26 cellular contexts compared by ENCODE assay signal in the genomic region with DNA sequence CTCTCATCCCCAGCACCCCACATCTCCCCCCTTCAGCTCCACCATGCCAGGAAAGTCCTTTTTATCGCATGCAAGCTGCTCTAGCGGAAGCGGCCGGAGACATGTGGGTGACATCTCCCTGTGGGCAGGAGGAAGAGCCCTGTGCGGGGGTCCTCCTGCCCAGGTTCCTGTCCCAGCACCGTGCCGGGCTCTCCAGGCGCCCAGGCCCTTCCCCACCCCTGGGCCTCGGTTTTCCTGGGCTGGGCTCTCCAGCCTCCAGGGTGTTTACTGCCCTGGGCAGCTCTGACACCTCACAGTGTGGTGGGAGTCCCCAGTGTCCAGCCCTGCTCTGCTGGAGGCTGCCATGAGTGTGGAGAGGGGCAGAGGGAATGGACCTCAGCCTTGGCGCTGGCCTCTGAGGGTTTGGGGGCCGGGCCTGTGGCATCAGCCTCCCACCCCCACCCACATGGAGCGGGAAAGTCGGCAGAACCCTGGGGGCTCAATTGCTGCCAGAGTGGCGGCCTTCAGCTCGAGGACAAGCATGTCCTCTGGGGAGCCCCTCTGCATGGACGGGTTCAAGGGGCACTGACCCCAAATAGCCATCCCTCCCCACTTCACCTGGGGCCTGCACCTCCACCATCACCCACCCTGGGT. TPM values are rescaled to one million over a fixed set of nuclear protein-coding genes. Genes with fewer than 3 reads are reported as not detected.
DNase-seq lines count a peak whose midpoint lies in the region; ATAC-seq and TF ChIP-seq lines count a peak whose summit lies in the region.
"Had no signal": no experiment of that assay in that cellular context is flagged by ENCODE, and none has a peak within 500 bp of the region (broad histone marks: within the 10 kb centered on the region; RNA-seq: fewer than 3 reads in every experiment).

No MANE protein-coding gene starts in this region.

- H3K36me3 ChIP-seq in right atrium auricular region (peaks cover 7% of the 10 kb centered on the region), neuronal stem cell (replicated peaks in 1 of 2; ENCODE audit: control insufficient read depth in 2 of 2, insufficient read depth in 2 of 2, low read length in 2 of 2) (no peaks in the 10 kb centered on the region)
- H3K36me3 ChIP-seq: Peyer's patch had no signal

- no CpG with 5 or more reads among the region's 16 CpGs for WGBS in neuronal stem cell (ENCODE audit: extremely low coverage in 2 of 2, insufficient read length in 2 of 2, insufficient replicate concordance in 1 of 2), 2 donors

- no peak overlapping the region for H4K8ac ChIP-seq in neuronal stem cell (ENCODE audit: low read depth, low read length)

- peak overlapping the region; percentile 1 for H4K91ac ChIP-seq in neuronal stem cell (ENCODE audit: low read depth, low read length, poor library complexity)

- no peak overlapping the region for H2BK5ac ChIP-seq in neuronal stem cell (ENCODE audit: low read length)

- no peak overlapping the region for H3K23ac ChIP-seq in neuronal stem cell (ENCODE audit: low read depth, low read length, poor library complexity)

- H3K27ac Mint-ChIP-seq in chondrocyte (ENCODE audit: unreplicated experiment) = no peak overlapping the region
- H3K27ac Mint-ChIP-seq: CD8-positive, alpha-beta T cell; GM23338 had no signal

- intact Hi-C loops in Right ventricle myocardium inferior (cut with DNase I) = no loop called here

- H2AK5ac ChIP-seq in neuronal stem cell (ENCODE audit: low read depth, low read length) = peak overlapping the region; percentile 72

- H2BK120ac ChIP-seq in neuronal stem cell (ENCODE audit: low read depth, low read length) = no peak overlapping the region

- no peaks in the 10 kb centered on the region for H3K27me3 Mint-ChIP-seq in chondrocyte (ENCODE audit: low read depth)

- H3K4ac ChIP-seq in neuronal stem cell (ENCODE audit: low read length) = no peak overlapping the region

- DNase-seq in Right ventricle myocardium inferior (ENCODE audit: missing footprints) (peak; percentile 62), right atrium auricular region (ENCODE audit: low spot score) (no peak), chondrocyte (ENCODE audit: low spot score) (peak; percentile 69), islet precursor cell (peak; percentile 41), neuronal stem cell (ENCODE audit: low spot score) (no peak), NCI-H2196 (lab: John Stamatoyannopoulos, UW; ENCODE audit: unreplicated experiment) (no peak)
- DNase-seq: ACHN; C1 segment of cervical spinal cord; CD8-positive, alpha-beta T cell; DMS153; HCEC 1CT; IMR-90; NCI-H1105; NCI-H2029 treated with DMSO at 0.1 percent for 48 hours; NCI-H345; NCI-H524; NCI-H82; SHP77 treated with DMSO at 0.1 percent for 48 hours had no signal

- H2BK12ac ChIP-seq in neuronal stem cell (ENCODE audit: low read length) = no peak overlapping the region

- ATAC-seq in Right ventricle myocardium inferior = no peak
- ATAC-seq in GM21529 (IDR thresholded peaks at IDR 0.05; ENCODE audit: unreplicated experiment) = no peak
- ATAC-seq in HG02610 (IDR thresholded peaks at IDR 0.05; ENCODE audit: unreplicated experiment) = no peak
- ATAC-seq: CD8-positive, alpha-beta T cell had no signal

- H3K79me1 ChIP-seq in neuronal stem cell (ENCODE audit: low read depth, low read length) = peaks cover 2% of the 10 kb centered on the region

- peak overlapping the region; percentile 96 for H3K18ac ChIP-seq in neuronal stem cell (ENCODE audit: low read length)

- no peaks in the 10 kb centered on the region for H3K36me3 Mint-ChIP-seq in chondrocyte (ENCODE audit: low read depth)
- H3K36me3 Mint-ChIP-seq: CD8-positive, alpha-beta T cell had no signal

- peak overlapping the region; percentile 99 for H2BK15ac ChIP-seq in neuronal stem cell (ENCODE audit: low read length)

- H3K4me1 Mint-ChIP-seq in chondrocyte (ENCODE audit: low read depth) = no peaks in the 10 kb centered on the region
- H3K4me1 Mint-ChIP-seq: GM23338 had no signal

- no peak overlapping the region for H3K4me3 Mint-ChIP-seq in chondrocyte (ENCODE audit: unreplicated experiment)
- H3K4me3 Mint-ChIP-seq: CD8-positive, alpha-beta T cell; GM23338 had no signal

- TF ChIP-seq CTCF in right atrium auricular region (IDR thresholded peaks at IDR 0.05) (no peak), chondrocyte (IDR thresholded peaks at IDR 0.05) (no peak)

- H3K27ac ChIP-seq in right atrium auricular region (no peak overlapping the region), neuronal stem cell (replicated peaks; ENCODE audit: low read length) (no peak overlapping the region)
- H3K27ac ChIP-seq: 22Rv1, KMS-11, Peyer's patch had no signal

- no peak overlapping the region for H3K9ac ChIP-seq in neuronal stem cell (ENCODE audit: low read depth, low read length, poor library complexity)
- H3K9ac ChIP-seq: KMS-11 had no signal

- no peak overlapping the region for H2AFZ ChIP-seq in neuronal stem cell (ENCODE audit: low read length)
- H2AFZ ChIP-seq: GM23338 had no signal

- H3K9me3 Mint-ChIP-seq in chondrocyte (ENCODE audit: low read depth) = no peaks in the 10 kb centered on the region
- H3K9me3 Mint-ChIP-seq: CD8-positive, alpha-beta T cell; GM23338 had no signal

- H3K14ac ChIP-seq in neuronal stem cell (ENCODE audit: low read length) = no peak overlapping the region

- H3K4me2 ChIP-seq in neuronal stem cell (ENCODE audit: insufficient read depth, low read length, poor library complexity, severe bottlenecking) = no peak overlapping the region
- H3K4me2 ChIP-seq: GM23338, KMS-11 had no signal

- H3K4me1 ChIP-seq in right atrium auricular region (peaks cover 0 to 26% of the 10 kb centered on the region in 2 donors), neuronal stem cell (ENCODE audit: control insufficient read depth in 2 of 2, insufficient read depth in 1 of 2, low read depth in 1 of 2, low read length in 2 of 2) (peaks cover 0 to 3% of the 10 kb centered on the region in 2 donors)

- no peak overlapping the region for H3K4me3 ChIP-seq in right atrium auricular region
- no peak overlapping the region for H3K4me3 ChIP-seq in neuronal stem cell (ENCODE audit: low read length in 2 of 2)
- H3K4me3 ChIP-seq: GM23338, Peyer's patch had no signal

- H3K27me3 ChIP-seq in right atrium auricular region = no peaks in the 10 kb centered on the region
- H3K27me3 ChIP-seq in neuronal stem cell (ENCODE audit: control insufficient read depth in 3 of 3, insufficient read depth in 3 of 3, low read depth in 1 of 3, low read length in 3 of 3) = peaks cover 0 to 54% (median 0%) of the 10 kb centered on the region in 3 experiments
- H3K27me3 ChIP-seq: Peyer's patch had no signal

- H3K9me3 ChIP-seq in right atrium auricular region (no peaks in the 10 kb centered on the region), neuronal stem cell (replicated peaks in 1 of 2; ENCODE audit: control insufficient read depth in 2 of 2, insufficient read depth in 1 of 2, low read depth in 1 of 2, low read length in 2 of 2) (no peaks in the 10 kb centered on the region)
- H3K9me3 ChIP-seq: Peyer's patch had no signal

RNA-seq across cellular contexts. Expression of a gene that starts 16.9 kb away (rescaled TPM):
- total RNA-seq in Right ventricle myocardium inferior = 27.5 TPM
- total RNA-seq in right atrium auricular region = 100 to 1,000 TPM in 1 of 2 donors, 10 to 100 TPM in 1; 78.5 to 161 TPM
- not detected in 3 replicates for total RNA-seq in chondrocyte
- polyA plus RNA-seq in neuronal stem cell (2013, experiment 1 of 2) = 0.10 TPM
- polyA plus RNA-seq in neuronal stem cell (2013, experiment 2 of 2) = 0.12 TPM
- total RNA-seq: CD8-positive, alpha-beta T cell; G401; IMR-90; OCI-LY7 had no signal
- polyA plus RNA-seq: IMR-90 had no signal

RNA-seq across cellular contexts. Expression of a gene that starts 36.0 kb away (rescaled TPM):
- 6.4 TPM for total RNA-seq in Right ventricle myocardium inferior
- total RNA-seq in right atrium auricular region = 10 to 100 TPM in 1 of 2 donors, 1 to 10 TPM in 1; 5.6 to 14.1 TPM
- 0.28 to 0.60 TPM (median 0.60 TPM) in 3 replicates for total RNA-seq in chondrocyte
- polyA plus RNA-seq in neuronal stem cell (2013, experiment 1 of 2) = 14.6 TPM
- polyA plus RNA-seq in neuronal stem cell (2013, experiment 2 of 2) = 14.0 TPM
- total RNA-seq: IMR-90, OCI-LY7 had no signal
- polyA plus RNA-seq: IMR-90 had no signal

Comparison
In these comparisons a context has a peak if more than half of its experiments do, and no peak if none do; other contexts are left out.
1. DNase-seq: peak in Right ventricle myocardium inferior (single experiment), chondrocyte (single experiment) and islet precursor cell (single experiment); none in right atrium auricular region (single experiment), neuronal stem cell (single experiment) and NCI-H2196 (single experiment).
2. RNA of a gene that starts 16.9 kb away (total RNA-seq): 78.5 to 161 TPM in right atrium auricular region and 27.5 TPM in Right ventricle myocardium inferior (single experiment); not detected in chondrocyte; every median in the first group is over 10 times any median in the second.